In the genomic region with DNA sequence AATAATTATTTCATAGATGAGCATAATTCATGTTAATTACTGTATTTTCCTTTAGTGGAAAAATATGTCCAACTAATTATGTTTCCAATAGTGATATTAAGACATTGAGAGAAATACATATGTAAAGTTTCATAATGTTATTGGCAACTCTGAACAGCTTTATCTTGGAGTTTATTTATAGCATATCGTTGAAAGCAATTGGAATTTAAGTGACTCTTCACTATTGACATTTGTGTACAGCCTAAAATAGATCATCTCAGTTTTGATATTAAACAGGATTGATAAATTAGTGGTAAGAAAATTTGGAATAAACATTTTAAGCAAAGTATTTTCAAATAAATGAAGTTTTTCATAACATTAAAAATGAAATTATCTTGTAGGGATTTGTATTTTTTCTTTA, we compare ENCODE assay signal across 2 cellular contexts.
TF ChIP-seq lines count a peak whose summit lies in the region.

No MANE protein-coding gene starts in this region.

TF ChIP-seq in HepG2, 621 proteins besides CTCF, POLR2A, EP300 and RAD21 (continued from another document):
- TF ChIP-seq, protein P1, sequence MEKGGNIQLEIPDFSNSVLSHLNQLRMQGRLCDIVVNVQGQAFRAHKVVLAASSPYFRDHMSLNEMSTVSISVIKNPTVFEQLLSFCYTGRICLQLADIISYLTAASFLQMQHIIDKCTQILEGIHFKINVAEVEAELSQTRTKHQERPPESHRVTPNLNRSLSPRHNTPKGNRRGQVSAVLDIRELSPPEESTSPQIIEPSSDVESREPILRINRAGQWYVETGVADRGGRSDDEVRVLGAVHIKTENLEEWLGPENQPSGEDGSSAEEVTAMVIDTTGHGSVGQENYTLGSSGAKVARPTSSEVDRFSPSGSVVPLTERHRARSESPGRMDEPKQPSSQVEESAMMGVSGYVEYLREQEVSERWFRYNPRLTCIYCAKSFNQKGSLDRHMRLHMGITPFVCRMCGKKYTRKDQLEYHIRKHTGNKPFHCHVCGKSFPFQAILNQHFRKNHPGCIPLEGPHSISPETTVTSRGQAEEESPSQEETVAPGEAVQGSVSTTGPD (CRISPR knock-in tag; IDR thresholded peaks at IDR 0.05): no peak
- TF ChIP-seq SETDB1 (CRISPR knock-in tag; IDR thresholded peaks at IDR 0.05; ENCODE audit: borderline replicate concordance): no peak
- no peak for TF ChIP-seq ZNF367 (CRISPR knock-in tag; IDR thresholded peaks at IDR 0.05; ENCODE audit: borderline replicate concordance)
TF ChIP-seq in HepG2: peak in this region for 1.

TF ChIP-seq in SK-N-SH treated with all-trans-retinoic acid at 6 μM for 48 hours, 23 proteins besides CTCF, POLR2A, EP300 and RAD21 (continued from another document):
- TF ChIP-seq, protein P2, sequence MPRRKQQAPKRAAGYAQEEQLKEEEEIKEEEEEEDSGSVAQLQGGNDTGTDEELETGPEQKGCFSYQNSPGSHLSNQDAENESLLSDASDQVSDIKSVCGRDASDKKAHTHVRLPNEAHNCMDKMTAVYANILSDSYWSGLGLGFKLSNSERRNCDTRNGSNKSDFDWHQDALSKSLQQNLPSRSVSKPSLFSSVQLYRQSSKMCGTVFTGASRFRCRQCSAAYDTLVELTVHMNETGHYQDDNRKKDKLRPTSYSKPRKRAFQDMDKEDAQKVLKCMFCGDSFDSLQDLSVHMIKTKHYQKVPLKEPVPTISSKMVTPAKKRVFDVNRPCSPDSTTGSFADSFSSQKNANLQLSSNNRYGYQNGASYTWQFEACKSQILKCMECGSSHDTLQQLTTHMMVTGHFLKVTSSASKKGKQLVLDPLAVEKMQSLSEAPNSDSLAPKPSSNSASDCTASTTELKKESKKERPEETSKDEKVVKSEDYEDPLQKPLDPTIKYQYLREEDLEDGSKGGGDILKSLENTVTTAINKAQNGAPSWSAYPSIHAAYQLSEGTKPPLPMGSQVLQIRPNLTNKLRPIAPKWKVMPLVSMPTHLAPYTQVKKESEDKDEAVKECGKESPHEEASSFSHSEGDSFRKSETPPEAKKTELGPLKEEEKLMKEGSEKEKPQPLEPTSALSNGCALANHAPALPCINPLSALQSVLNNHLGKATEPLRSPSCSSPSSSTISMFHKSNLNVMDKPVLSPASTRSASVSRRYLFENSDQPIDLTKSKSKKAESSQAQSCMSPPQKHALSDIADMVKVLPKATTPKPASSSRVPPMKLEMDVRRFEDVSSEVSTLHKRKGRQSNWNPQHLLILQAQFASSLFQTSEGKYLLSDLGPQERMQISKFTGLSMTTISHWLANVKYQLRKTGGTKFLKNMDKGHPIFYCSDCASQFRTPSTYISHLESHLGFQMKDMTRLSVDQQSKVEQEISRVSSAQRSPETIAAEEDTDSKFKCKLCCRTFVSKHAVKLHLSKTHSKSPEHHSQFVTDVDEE (CRISPR knock-in tag; IDR thresholded peaks at IDR 0.05): no peak
- no peak for TF ChIP-seq OSR1 (CRISPR knock-in tag; IDR thresholded peaks at IDR 0.05)
- TF ChIP-seq ESRRG (CRISPR knock-in tag; IDR thresholded peaks at IDR 0.05): no peak
